Comparison of ENCODE assay signal across 1 cellular context in the genomic region with DNA sequence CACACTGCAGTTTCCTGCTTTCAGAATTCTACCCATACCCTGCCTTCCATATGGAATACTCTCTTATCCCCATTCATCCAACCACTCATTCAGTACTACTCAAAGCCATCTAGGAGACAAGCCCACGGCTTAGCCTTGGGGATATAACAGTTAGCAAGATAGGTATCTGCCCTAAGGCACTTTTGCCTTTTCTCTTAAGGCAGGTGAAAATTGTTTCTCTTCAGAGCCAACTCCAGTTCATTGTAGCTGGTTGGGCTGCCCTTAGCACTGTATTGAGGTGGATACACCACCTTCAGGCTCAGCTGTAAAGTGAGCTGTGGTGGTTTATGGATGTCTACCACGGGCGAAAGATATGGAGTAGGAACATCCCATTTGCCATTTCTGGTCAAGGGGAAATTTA.
TF ChIP-seq lines count a peak whose summit lies in the region.

No MANE protein-coding gene starts in this region.

TF ChIP-seq in WTC11, 78 proteins besides CTCF, POLR2A, EP300 and RAD21 (continued from another document):
- TF ChIP-seq, protein P1, sequence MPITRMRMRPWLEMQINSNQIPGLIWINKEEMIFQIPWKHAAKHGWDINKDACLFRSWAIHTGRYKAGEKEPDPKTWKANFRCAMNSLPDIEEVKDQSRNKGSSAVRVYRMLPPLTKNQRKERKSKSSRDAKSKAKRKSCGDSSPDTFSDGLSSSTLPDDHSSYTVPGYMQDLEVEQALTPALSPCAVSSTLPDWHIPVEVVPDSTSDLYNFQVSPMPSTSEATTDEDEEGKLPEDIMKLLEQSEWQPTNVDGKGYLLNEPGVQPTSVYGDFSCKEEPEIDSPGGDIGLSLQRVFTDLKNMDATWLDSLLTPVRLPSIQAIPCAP (CRISPR knock-in tag; IDR thresholded peaks at IDR 0.05), result no peak
- TF ChIP-seq, protein P2, sequence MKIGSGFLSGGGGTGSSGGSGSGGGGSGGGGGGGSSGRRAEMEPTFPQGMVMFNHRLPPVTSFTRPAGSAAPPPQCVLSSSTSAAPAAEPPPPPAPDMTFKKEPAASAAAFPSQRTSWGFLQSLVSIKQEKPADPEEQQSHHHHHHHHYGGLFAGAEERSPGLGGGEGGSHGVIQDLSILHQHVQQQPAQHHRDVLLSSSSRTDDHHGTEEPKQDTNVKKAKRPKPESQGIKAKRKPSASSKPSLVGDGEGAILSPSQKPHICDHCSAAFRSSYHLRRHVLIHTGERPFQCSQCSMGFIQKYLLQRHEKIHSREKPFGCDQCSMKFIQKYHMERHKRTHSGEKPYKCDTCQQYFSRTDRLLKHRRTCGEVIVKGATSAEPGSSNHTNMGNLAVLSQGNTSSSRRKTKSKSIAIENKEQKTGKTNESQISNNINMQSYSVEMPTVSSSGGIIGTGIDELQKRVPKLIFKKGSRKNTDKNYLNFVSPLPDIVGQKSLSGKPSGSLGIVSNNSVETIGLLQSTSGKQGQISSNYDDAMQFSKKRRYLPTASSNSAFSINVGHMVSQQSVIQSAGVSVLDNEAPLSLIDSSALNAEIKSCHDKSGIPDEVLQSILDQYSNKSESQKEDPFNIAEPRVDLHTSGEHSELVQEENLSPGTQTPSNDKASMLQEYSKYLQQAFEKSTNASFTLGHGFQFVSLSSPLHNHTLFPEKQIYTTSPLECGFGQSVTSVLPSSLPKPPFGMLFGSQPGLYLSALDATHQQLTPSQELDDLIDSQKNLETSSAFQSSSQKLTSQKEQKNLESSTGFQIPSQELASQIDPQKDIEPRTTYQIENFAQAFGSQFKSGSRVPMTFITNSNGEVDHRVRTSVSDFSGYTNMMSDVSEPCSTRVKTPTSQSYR (CRISPR knock-in tag; IDR thresholded peaks at IDR 0.05), result no peak
